In the genomic region with DNA sequence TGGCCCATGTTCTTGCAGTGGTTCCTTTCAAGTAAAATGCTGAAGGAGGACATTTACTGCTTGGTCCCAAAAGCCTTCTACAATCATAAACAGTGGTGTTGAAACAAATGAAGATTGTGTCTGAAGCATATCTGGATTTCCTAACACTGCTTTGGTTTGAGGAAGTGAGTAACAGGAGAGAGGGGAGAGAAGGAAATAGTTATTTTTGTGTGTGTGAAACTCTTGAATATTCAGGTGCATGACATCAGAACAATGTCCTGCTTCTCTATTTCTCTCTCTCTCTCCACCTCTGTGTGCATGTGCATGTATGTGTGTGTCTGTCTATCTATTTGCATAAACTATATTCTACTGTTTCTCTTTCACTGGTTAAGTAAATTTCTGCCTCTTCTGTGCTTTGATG, we compare ENCODE assay signal across 9 cellular contexts.
A peak's percentile ranks its signal among the peaks of the same experiment; 100 is the strongest.
DNase-seq lines count a peak whose midpoint lies in the region; ATAC-seq and TF ChIP-seq lines count a peak whose summit lies in the region.
"Had no signal": no experiment of that assay in that cellular context is flagged by ENCODE, and none has a peak within 500 bp of the region (broad histone marks: within the 10 kb centered on the region; RNA-seq: fewer than 3 reads in every experiment).

No MANE protein-coding gene starts in this region.

- intact Hi-C loops in ovary (cut with DNase I): no loop called here

- no peaks in the 10 kb centered on the region for H3K36me3 ChIP-seq in ovary

- H3K4me3 Mint-ChIP-seq in mesothelial cell of epicardium: no peak overlapping the region

- H3K4me3 ChIP-seq in fibroblast of pulmonary artery (replicated peaks; ENCODE audit: low read depth, low read length): no peak overlapping the region
- H3K4me3 ChIP-seq in ovary: no peak overlapping the region

- H3K27me3 ChIP-seq in ovary: no peaks in the 10 kb centered on the region

- no peaks in the 10 kb centered on the region for H3K9me3 ChIP-seq in ovary

- H3K9me3 Mint-ChIP-seq in mesothelial cell of epicardium: peaks cover 24% of the 10 kb centered on the region

- no peak for TF ChIP-seq CTCF in fibroblast of pulmonary artery (IDR thresholded peaks at IDR 0.05; ENCODE audit: low read length, missing control alignments)
- TF ChIP-seq CTCF in mesothelial cell of epicardium (IDR thresholded peaks at IDR 0.05; ENCODE audit: unreplicated experiment): no peak
- no peak for TF ChIP-seq CTCF in ovary (IDR thresholded peaks at IDR 0.05)

- H3K27ac ChIP-seq in ovary: no peak overlapping the region

- in situ Hi-C loops in KBM-7 (cut with MboI; ENCODE audit: low pct_unique_long_range_greater_than_20kb, low sequenced_read_pairs): no loop called here

- no peak for TF ChIP-seq EP300 in ovary (IDR thresholded peaks at IDR 0.05)

- peaks cover 1% of the 10 kb centered on the region for H3K4me1 Mint-ChIP-seq in mesothelial cell of epicardium

- H3K4me1 ChIP-seq in ovary (ENCODE audit: insufficient read depth): no peaks in the 10 kb centered on the region

- no peak overlapping the region for H3K27ac Mint-ChIP-seq in mesothelial cell of epicardium

- H3K27me3 Mint-ChIP-seq in mesothelial cell of epicardium (ENCODE audit: low read depth): no peaks in the 10 kb centered on the region

- ATAC-seq in GM18502 (IDR thresholded peaks at IDR 0.05; ENCODE audit: poor library complexity, unreplicated experiment): peak; percentile 98
- ATAC-seq in GM21825 (IDR thresholded peaks at IDR 0.05; ENCODE audit: unreplicated experiment): peak; percentile 94

- peak; percentile 60 for DNase-seq in KBM-7
- DNase-seq in fibroblast of pulmonary artery (ENCODE audit: low read depth): peak; percentile 86
- DNase-seq in RKO (ENCODE audit: low spot score): no peak
- DNase-seq in mesothelial cell of epicardium (ENCODE audit: low spot score in 2 of 2, unreplicated experiment in 2 of 2): no peak
- DNase-seq in activated CD4-positive, alpha-beta T cell treated with anti-CD3 and anti-CD28 coated beads for 1 hour: no peak
- no peak for DNase-seq in ovary
- DNase-seq: NCI-H2081 treated with DMSO at 0.1 percent for 48 hours had no signal

- no peak for TF ChIP-seq POLR2A in ovary (IDR thresholded peaks at IDR 0.05)

- peaks cover 8% of the 10 kb centered on the region for H3K36me3 Mint-ChIP-seq in mesothelial cell of epicardium

Comparison
In these comparisons a context has a peak if more than half of its experiments do, and no peak if none do; other contexts are left out.
1. DNase-seq: peak in KBM-7 (single experiment) and fibroblast of pulmonary artery (single experiment); none in RKO (single experiment), mesothelial cell of epicardium (0 of 2), activated CD4-positive, alpha-beta T cell treated with anti-CD3 and anti-CD28 coated beads for 1 hour (single experiment) and ovary (0 of 5).